In the genomic region with DNA sequence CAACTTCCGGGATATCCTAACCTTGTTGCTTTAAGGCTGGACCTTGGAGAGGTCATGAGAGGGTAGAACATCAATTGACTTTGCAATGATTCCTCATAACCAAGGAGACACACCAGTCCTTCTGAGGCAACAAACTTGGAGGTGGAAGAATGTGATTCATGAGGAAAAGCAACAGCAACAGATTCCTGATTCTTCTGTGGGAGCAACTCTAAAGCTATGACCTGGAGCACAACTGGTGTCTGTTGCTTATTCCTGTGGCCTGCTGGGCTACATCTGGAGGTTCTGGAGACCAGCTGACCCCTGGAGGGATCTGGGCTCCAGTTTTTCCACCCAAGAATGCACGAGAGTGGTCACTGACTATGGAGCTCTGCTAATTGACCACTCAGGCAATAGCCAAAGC, we compare ENCODE assay signal across 22 cellular contexts.
DNase-seq lines count a peak whose midpoint lies in the region; ATAC-seq and TF ChIP-seq lines count a peak whose summit lies in the region.
"Had no signal": no experiment of that assay in that cellular context is flagged by ENCODE, and none has a peak within 500 bp of the region (broad histone marks: within the 10 kb centered on the region; RNA-seq: fewer than 3 reads in every experiment).

No MANE protein-coding gene starts in this region.

- H4K8ac ChIP-seq in IMR-90 (ENCODE audit: low read depth in 2 of 2, low read length in 2 of 2), result no peak overlapping the region

- H2BK20ac ChIP-seq in IMR-90 (ENCODE audit: low read depth, low read length), result no peak overlapping the region

- H3K4ac ChIP-seq in IMR-90 (ENCODE audit: low read depth, low read length), result no peak overlapping the region

- H3K18ac ChIP-seq in IMR-90 (ENCODE audit: low read depth, low read length), result no peak overlapping the region

- no peaks in the 10 kb centered on the region for H4K20me1 ChIP-seq in IMR-90 (ENCODE audit: insufficient read depth, low read length)

- H3K56ac ChIP-seq in IMR-90 (ENCODE audit: extremely low read depth, insufficient read depth, low read length), result no peak overlapping the region

- peak; percentile 67 for DNase-seq in AG20443 (ENCODE audit: low spot score)
- peak; percentile 38 for DNase-seq in IMR-90
- DNase-seq in fibroblast of villous mesenchyme (ENCODE audit: low read depth), result peak; percentile 42
- DNase-seq in right cardiac atrium, result peak in 2 of 3 donors; percentile 14 to 39
- DNase-seq in stimulated activated CD8-positive, alpha-beta memory T cell treated with anti-CD3 and anti-CD28 coated beads, Interleukin-4, amount 100 ng/mL, for 48 hours, result no peak
- DNase-seq in NCI-H82 (lab: John Stamatoyannopoulos, UW), result no peak
- no peak for DNase-seq in NCI-H1105 (lab: John Stamatoyannopoulos, UW)
- DNase-seq: BE2C; CD4-positive, CD25-positive, alpha-beta regulatory T cell; COR-L47; DMS153; GOT3; KBM-7; MV-4-11; NCI-H1417; NCI-H187; NCI-H2107; NCI-H510A; NCI-H748 treated with DMSO at 0.1 percent for 48 hours; SIG-M5 had no signal

- H2AK5ac ChIP-seq in IMR-90 (ENCODE audit: low read depth, low read length), result no peak overlapping the region

- peak; percentile 10; the same call in 1 of the 2 replicates for ATAC-seq in IMR-90 (ENCODE audit: low read depth)
- ATAC-seq in right cardiac atrium, result no peak
- ATAC-seq in GM19328 (IDR thresholded peaks at IDR 0.05; ENCODE audit: unreplicated experiment), result no peak
- ATAC-seq: HCT116 had no signal

- peaks cover 3% of the 10 kb centered on the region for H3K9me3 ChIP-seq in IMR-90 (ENCODE audit: control insufficient read depth, insufficient read depth, low read length)
- H3K9me3 ChIP-seq in right cardiac atrium (ENCODE audit: control insufficient read depth, low read length), result no peaks in the 10 kb centered on the region
- H3K9me3 ChIP-seq: BE2C had no signal

- H3K9me1 ChIP-seq in IMR-90 (ENCODE audit: insufficient read depth, low read length), result peaks cover 3% of the 10 kb centered on the region; the same call in 1 of the 2 replicates

- H2BK5ac ChIP-seq in IMR-90 (ENCODE audit: low read depth, low read length, poor library complexity, severe bottlenecking), result no peak overlapping the region

- no peak overlapping the region for H3K14ac ChIP-seq in IMR-90 (replicated peaks; ENCODE audit: low read depth, low read length)

- H4K91ac ChIP-seq in IMR-90 (ENCODE audit: insufficient read depth, low read depth, low read length), result no peak overlapping the region

- TF ChIP-seq POLR2A in IMR-90 (IDR thresholded peaks at IDR 0.05; ENCODE audit: low read depth, low read length), result no peak

- no CpG with 5 or more reads among the region's 2 CpGs for WGBS in IMR-90 (ENCODE audit: extremely low coverage in 2 of 2, insufficient read length in 1 of 2), 2 experiments
- WGBS in right cardiac atrium, result 68% methylated on average over 2 of the region's 2 CpGs

- TF ChIP-seq RAD21 in IMR-90 (IDR thresholded peaks at IDR 0.05; ENCODE audit: low read length), result no peak

- no peak overlapping the region for H2AFZ ChIP-seq in IMR-90 (replicated peaks; ENCODE audit: low read length, poor library complexity)

- TF ChIP-seq CTCF in IMR-90 (conservative IDR thresholded peaks at IDR 0.05; ENCODE audit: low read depth, low read length), result no peak
- no peak for TF ChIP-seq CTCF in fibroblast of villous mesenchyme (IDR thresholded peaks at IDR 0.05; ENCODE audit: insufficient read depth, low read depth, low read length)

- POLR2A ChIA-PET in IMR-90 (lab: Charles Lee; ENCODE audit: unreplicated experiment), result no interaction called here

- no TSS peak for BruUV-seq in IMR-90 (replicated peaks; lab: Mats Ljungman, UMichigan)

- H3K9ac ChIP-seq in IMR-90 (ENCODE audit: low read depth, low read length), result no peak overlapping the region

- no peak overlapping the region for H2BK15ac ChIP-seq in IMR-90 (ENCODE audit: low read depth, low read length)

- no peaks in the 10 kb centered on the region for H3K27me3 ChIP-seq in IMR-90 (ENCODE audit: control insufficient read depth, insufficient read depth, low read length)
- H3K27me3 ChIP-seq in right cardiac atrium (ENCODE audit: control insufficient read depth, insufficient read depth), result no peaks in the 10 kb centered on the region
- H3K27me3 ChIP-seq: BE2C had no signal

- no peak overlapping the region for H2AK9ac ChIP-seq in IMR-90 (replicated peaks; ENCODE audit: low read depth, low read length, poor library complexity)

- CTCF ChIA-PET in IMR-90 (lab: Yijun Ruan, JAX), result no interaction called here

- no peak overlapping the region for H3K27ac ChIP-seq in IMR-90 (ENCODE audit: insufficient read depth, low read length)
- peak overlapping the region; percentile 6 for H3K27ac ChIP-seq in right cardiac atrium (ENCODE audit: low read length)

- no peak overlapping the region for H3K23ac ChIP-seq in IMR-90 (ENCODE audit: low read depth, low read length)

- intact Hi-C loops in IMR-90 (cut with micrococcal nuclease), result no loop called here
- intact Hi-C loops in right cardiac atrium (cut with DNase I), result no loop called here

- no peaks in the 10 kb centered on the region for H3K79me1 ChIP-seq in IMR-90 (ENCODE audit: low read depth in 1 of 2, low read length in 2 of 2)

- no peak overlapping the region for H2BK120ac ChIP-seq in IMR-90 (ENCODE audit: low read depth, low read length)

- H3K36me3 ChIP-seq in IMR-90 (ENCODE audit: control insufficient read depth, insufficient read depth, low read length), result no peaks in the 10 kb centered on the region
- H3K36me3 ChIP-seq: BE2C had no signal

- no peak overlapping the region for H4K5ac ChIP-seq in IMR-90 (ENCODE audit: low read depth, low read length)

- H3K4me1 ChIP-seq in IMR-90 (ENCODE audit: control insufficient read depth, insufficient read depth, low read length) (peaks cover 6% of the 10 kb centered on the region), right cardiac atrium (ENCODE audit: control insufficient read depth, insufficient read depth, low read length) (no peaks in the 10 kb centered on the region)
- H3K4me1 ChIP-seq: BE2C had no signal

- dilution Hi-C loops in IMR-90 (cut with HindIII; ENCODE audit: low sequenced_read_pairs, unreplicated experiment), result no loop called here

- no peak overlapping the region for H3K4me2 ChIP-seq in IMR-90 (ENCODE audit: low read depth, low read length)

- no peak overlapping the region for H3K4me3 ChIP-seq in IMR-90 (ENCODE audit: insufficient read depth, low read depth, low read length)
- no peak overlapping the region for H3K4me3 ChIP-seq in fibroblast of villous mesenchyme (ENCODE audit: low read depth, low read length)
- no peak overlapping the region for H3K4me3 ChIP-seq in right cardiac atrium (ENCODE audit: low read length)

- in situ Hi-C loops in IMR-90 (cut with MboI; ENCODE audit: low sequenced_read_pairs), result no loop called here

TF ChIP-seq in IMR-90, 13 proteins besides CTCF, POLR2A, EP300 and RAD21:
- TF ChIP-seq, protein P1, sequence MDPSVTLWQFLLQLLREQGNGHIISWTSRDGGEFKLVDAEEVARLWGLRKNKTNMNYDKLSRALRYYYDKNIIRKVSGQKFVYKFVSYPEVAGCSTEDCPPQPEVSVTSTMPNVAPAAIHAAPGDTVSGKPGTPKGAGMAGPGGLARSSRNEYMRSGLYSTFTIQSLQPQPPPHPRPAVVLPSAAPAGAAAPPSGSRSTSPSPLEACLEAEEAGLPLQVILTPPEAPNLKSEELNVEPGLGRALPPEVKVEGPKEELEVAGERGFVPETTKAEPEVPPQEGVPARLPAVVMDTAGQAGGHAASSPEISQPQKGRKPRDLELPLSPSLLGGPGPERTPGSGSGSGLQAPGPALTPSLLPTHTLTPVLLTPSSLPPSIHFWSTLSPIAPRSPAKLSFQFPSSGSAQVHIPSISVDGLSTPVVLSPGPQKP (IDR thresholded peaks at IDR 0.05; ENCODE audit: borderline replicate concordance, low read depth, low read length), result no peak
- TF ChIP-seq SMC3 (IDR thresholded peaks at IDR 0.05; ENCODE audit: low read depth, low read length), result no peak
- no peak for TF ChIP-seq CHD1 (IDR thresholded peaks at IDR 0.05; ENCODE audit: low read depth, low read length)
- no peak for TF ChIP-seq FOS (IDR thresholded peaks at IDR 0.05; ENCODE audit: low read depth, low read length)
- no peak for TF ChIP-seq MAZ (IDR thresholded peaks at IDR 0.05; ENCODE audit: borderline replicate concordance, low read depth, low read length)
- TF ChIP-seq, protein P2, sequence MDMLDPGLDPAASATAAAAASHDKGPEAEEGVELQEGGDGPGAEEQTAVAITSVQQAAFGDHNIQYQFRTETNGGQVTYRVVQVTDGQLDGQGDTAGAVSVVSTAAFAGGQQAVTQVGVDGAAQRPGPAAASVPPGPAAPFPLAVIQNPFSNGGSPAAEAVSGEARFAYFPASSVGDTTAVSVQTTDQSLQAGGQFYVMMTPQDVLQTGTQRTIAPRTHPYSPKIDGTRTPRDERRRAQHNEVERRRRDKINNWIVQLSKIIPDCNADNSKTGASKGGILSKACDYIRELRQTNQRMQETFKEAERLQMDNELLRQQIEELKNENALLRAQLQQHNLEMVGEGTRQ (IDR thresholded peaks at IDR 0.05; ENCODE audit: low read depth, low read length), result no peak
- TF ChIP-seq NFE2L2 (IDR thresholded peaks at IDR 0.05; ENCODE audit: low read depth, low read length), result no peak
- no peak for TF ChIP-seq RFX5 (IDR thresholded peaks at IDR 0.05; ENCODE audit: low read depth, low read length)
- no peak for TF ChIP-seq RCOR1 (IDR thresholded peaks at IDR 0.05; ENCODE audit: insufficient replicate concordance, low read length)
- TF ChIP-seq BHLHE40 (IDR thresholded peaks at IDR 0.05; ENCODE audit: low read depth, low read length), result no peak
- no peak for TF ChIP-seq MXI1 (IDR thresholded peaks at IDR 0.05; ENCODE audit: borderline replicate concordance, low read depth, low read length)
- no peak for TF ChIP-seq MAFK (IDR thresholded peaks at IDR 0.05; ENCODE audit: low read depth, low read length)
- no peak for TF ChIP-seq CEBPB (IDR thresholded peaks at IDR 0.05; ENCODE audit: low read depth, low read length)

Comparison
In these comparisons a context has a peak if more than half of its experiments do, and no peak if none do; other contexts are left out.
1. DNase-seq: peak in AG20443 (single experiment), IMR-90 (single experiment), fibroblast of villous mesenchyme (single experiment) and right cardiac atrium (2 of 3); none in stimulated activated CD8-positive, alpha-beta memory T cell treated with anti-CD3 and anti-CD28 coated beads, Interleukin-4, amount 100 ng/mL, for 48 hours (single experiment), NCI-H82 (single experiment) and NCI-H1105 (single experiment).